9 cellular contexts compared by ENCODE assay signal in genomic region chr12:948238-948637, GRCh38. TPM values are rescaled to one million over a fixed set of nuclear protein-coding genes. Genes with fewer than 3 reads are reported as not detected.
DNase-seq lines count a peak whose midpoint lies in the region; ATAC-seq and TF ChIP-seq lines count a peak whose summit lies in the region.
"Had no signal": no experiment of that assay in that cellular context is flagged by ENCODE, and none has a peak within 500 bp of the region (broad histone marks: within the 10 kb centered on the region; RNA-seq: fewer than 3 reads in every experiment).

No MANE protein-coding gene starts in this region.

- H3K9me3 Mint-ChIP-seq in CD4-positive, CD25-positive, alpha-beta regulatory T cell = no peaks in the 10 kb centered on the region
- H3K9me3 Mint-ChIP-seq in nephron = no peaks in the 10 kb centered on the region

- peaks cover 3% of the 10 kb centered on the region for H3K36me3 ChIP-seq in CD4-positive, CD25-positive, alpha-beta regulatory T cell (ENCODE audit: control insufficient read depth, insufficient read depth, low read length)
- H3K36me3 ChIP-seq in ectodermal cell (ENCODE audit: control insufficient read depth, insufficient read depth, low read length) = no peaks in the 10 kb centered on the region

- H3K4me1 ChIP-seq in CD4-positive, CD25-positive, alpha-beta regulatory T cell (ENCODE audit: control insufficient read depth, insufficient read depth, low read length, poor library complexity, severe bottlenecking) = peaks cover 12% of the 10 kb centered on the region
- no peaks in the 10 kb centered on the region for H3K4me1 ChIP-seq in ectodermal cell (ENCODE audit: control insufficient read depth, insufficient read depth, low read length)

- no peaks in the 10 kb centered on the region for H3K9me3 ChIP-seq in CD4-positive, CD25-positive, alpha-beta regulatory T cell (ENCODE audit: control insufficient read depth in 2 of 2, low read length in 2 of 2)
- H3K9me3 ChIP-seq in ectodermal cell (ENCODE audit: control insufficient read depth, low read length) = no peaks in the 10 kb centered on the region

- H3K4me3 Mint-ChIP-seq in CD4-positive, CD25-positive, alpha-beta regulatory T cell = peak overlapping the region; percentile 58 to 98 (median 96)
- peak overlapping the region; percentile 95 to 98 (median 95) for H3K4me3 Mint-ChIP-seq in nephron

- H3K27me3 ChIP-seq in CD4-positive, CD25-positive, alpha-beta regulatory T cell (ENCODE audit: control insufficient read depth, insufficient read depth, low read length) = no peaks in the 10 kb centered on the region
- no peaks in the 10 kb centered on the region for H3K27me3 ChIP-seq in ectodermal cell (ENCODE audit: control insufficient read depth, insufficient read depth, low read length, poor library complexity, severe bottlenecking)

- no peak for ATAC-seq in CD4-positive, CD25-positive, alpha-beta regulatory T cell (ENCODE audit: low read depth in 2 of 2)
- ATAC-seq in HG03442 (IDR thresholded peaks at IDR 0.05; ENCODE audit: unreplicated experiment) = no peak

- no peak for TF ChIP-seq CTCF in NB4 (IDR thresholded peaks at IDR 0.05; ENCODE audit: low read depth, low read length)
- TF ChIP-seq CTCF in nephron (IDR thresholded peaks at IDR 0.05; ENCODE audit: unreplicated experiment in 3 of 3) = no peak

- peaks cover 8% of the 10 kb centered on the region for H3K27me3 Mint-ChIP-seq in CD4-positive, CD25-positive, alpha-beta regulatory T cell
- no peaks in the 10 kb centered on the region for H3K27me3 Mint-ChIP-seq in nephron (ENCODE audit: low read depth)

- peaks cover 9% of the 10 kb centered on the region for H3K36me3 Mint-ChIP-seq in CD4-positive, CD25-positive, alpha-beta regulatory T cell
- H3K36me3 Mint-ChIP-seq in nephron (ENCODE audit: low read depth) = peaks cover 13% of the 10 kb centered on the region

- H3K27ac ChIP-seq in CD4-positive, CD25-positive, alpha-beta regulatory T cell (ENCODE audit: insufficient read depth, low read length, poor library complexity, severe bottlenecking) = peak overlapping the region; percentile 85
- H3K27ac ChIP-seq in ectodermal cell (ENCODE audit: insufficient read depth, low read depth, low read length, poor library complexity, severe bottlenecking) = no peak overlapping the region

- WGBS in ectodermal cell, 2 experiments = 91 to 93% methylated on average over 9 of the region's 9 CpGs

- H3K4me3 ChIP-seq in CD4-positive, CD25-positive, alpha-beta regulatory T cell (ENCODE audit: low read depth, low read length) = peak overlapping the region; percentile 18
- H3K4me3 ChIP-seq in NB4 (ENCODE audit: low read depth, low read length) (peak overlapping the region; percentile 89), ectodermal cell (ENCODE audit: insufficient read depth, low read depth, low read length) (peak overlapping the region; percentile 96)

- peaks cover 22 to 49% (median 29%) of the 10 kb centered on the region in 4 donors for H3K4me1 Mint-ChIP-seq in CD4-positive, CD25-positive, alpha-beta regulatory T cell
- H3K4me1 Mint-ChIP-seq in nephron = peaks cover 31% of the 10 kb centered on the region

- H3K27ac Mint-ChIP-seq in CD4-positive, CD25-positive, alpha-beta regulatory T cell = peak overlapping the region in 2 of 3 donors; percentile 19 to 77
- H3K27ac Mint-ChIP-seq in nephron = peak overlapping the region; percentile 81 to 91 (median 89)

- no peak for TF ChIP-seq POLR2A in NB4 (IDR thresholded peaks at IDR 0.05; ENCODE audit: extremely low read depth, insufficient read length)

- DNase-seq in CD4-positive, CD25-positive, alpha-beta regulatory T cell = no peak
- DNase-seq in NB4 (ENCODE audit: low read depth) (no peak), NCI-H2196 (lab: John Stamatoyannopoulos, UW; ENCODE audit: unreplicated experiment) (no peak), SKM-1 treated with dmso at 0.1 percent for 144 hours (lab: John Stamatoyannopoulos, UW; ENCODE audit: unreplicated experiment) (no peak), NCI-H187 treated with DMSO at 0.1 percent for 48 hours (lab: John Stamatoyannopoulos, UW) (no peak)
- DNase-seq: activated naive CD4-positive, alpha-beta T cell had no signal

RNA-seq across cellular contexts. Expression of gene RAD52, which starts 1.3 kb away (rescaled TPM):
- total RNA-seq in CD4-positive, CD25-positive, alpha-beta regulatory T cell = 13.8 TPM
- 1 to 10 TPM; 2.6 to 5.6 (median 2.9) TPM for polyA plus RNA-seq in CD4-positive, CD25-positive, alpha-beta regulatory T cell
- polyA plus RNA-seq in ectodermal cell (2013, experiment 1 of 4) = 35.4 TPM
- polyA plus RNA-seq in ectodermal cell (2013, experiment 2 of 4) = 26.7 TPM
- polyA plus RNA-seq in ectodermal cell (2013, experiment 3 of 4) = 25.8 TPM
- polyA plus RNA-seq in ectodermal cell (2013, experiment 4 of 4) = 33.2 TPM

RNA-seq across cellular contexts. Expression of gene ERC1, which starts 42.8 kb away (rescaled TPM):
- 46.5 TPM for total RNA-seq in CD4-positive, CD25-positive, alpha-beta regulatory T cell
- polyA plus RNA-seq in CD4-positive, CD25-positive, alpha-beta regulatory T cell = 1 to 10 TPM; 5.7 to 7.7 (median 7.1) TPM
- 21.0 TPM for polyA plus RNA-seq in ectodermal cell (2013, experiment 1 of 4)
- 25.5 TPM for polyA plus RNA-seq in ectodermal cell (2013, experiment 2 of 4)
- polyA plus RNA-seq in ectodermal cell (2013, experiment 3 of 4) = 14.7 TPM
- polyA plus RNA-seq in ectodermal cell (2013, experiment 4 of 4) = 17.9 TPM

Comparison
In these comparisons a context has a peak if more than half of its experiments do, and no peak if none do; other contexts are left out.
1. H3K4me3 ChIP-seq: peak in every context shown above with its lines; median percentile 96 in ectodermal cell; 89 in NB4; 18 in CD4-positive, CD25-positive, alpha-beta regulatory T cell.